5 cellular contexts compared by ENCODE assay signal in the genomic region with DNA sequence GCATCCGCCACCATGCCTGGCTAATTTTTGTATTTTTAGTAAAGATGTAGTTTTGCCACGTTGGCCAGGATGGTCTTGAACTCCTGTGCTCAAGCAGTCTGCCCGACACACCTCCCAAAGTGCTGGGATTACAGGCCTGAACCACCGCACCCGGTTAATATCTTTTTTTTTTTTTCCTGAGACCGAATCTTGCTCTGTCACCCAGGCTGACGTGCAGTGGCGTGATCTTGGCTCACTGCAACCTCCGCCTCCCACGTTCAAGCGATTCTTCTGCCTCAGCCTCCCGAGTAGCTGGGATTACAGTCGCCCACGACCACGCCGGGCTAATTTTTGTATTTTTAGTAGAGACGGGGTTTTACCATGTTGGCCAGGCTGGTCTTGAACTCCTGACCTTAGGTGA. TPM values are rescaled to one million over a fixed set of nuclear protein-coding genes. Genes with fewer than 3 reads are reported as not detected.
"Had no signal": no experiment of that assay in that cellular context is flagged by ENCODE, and none has a peak within 500 bp of the region (broad histone marks: within the 10 kb centered on the region; RNA-seq: fewer than 3 reads in every experiment).

No MANE protein-coding gene starts in this region.

RNA-seq across cellular contexts. Expression of a gene that starts 7.2 kb away (rescaled TPM):
- total RNA-seq: suprapubic skin, temporal lobe, thoracic aorta, thyroid gland, vagina had no signal
